In genomic region chr16:1791943-1792812, GRCh38 we compare ENCODE assay signal across 1 cellular context.
A peak's percentile ranks its signal among the peaks of the same experiment; 100 is the strongest.
TF ChIP-seq lines count a peak whose summit lies in the region.

No MANE protein-coding gene starts in this region.

TF ChIP-seq in HepG2, 621 proteins besides CTCF, POLR2A, EP300 and RAD21:
- TF ChIP-seq NBN (conservative IDR thresholded peaks at IDR 0.05): no peak
- TF ChIP-seq, protein P1, sequence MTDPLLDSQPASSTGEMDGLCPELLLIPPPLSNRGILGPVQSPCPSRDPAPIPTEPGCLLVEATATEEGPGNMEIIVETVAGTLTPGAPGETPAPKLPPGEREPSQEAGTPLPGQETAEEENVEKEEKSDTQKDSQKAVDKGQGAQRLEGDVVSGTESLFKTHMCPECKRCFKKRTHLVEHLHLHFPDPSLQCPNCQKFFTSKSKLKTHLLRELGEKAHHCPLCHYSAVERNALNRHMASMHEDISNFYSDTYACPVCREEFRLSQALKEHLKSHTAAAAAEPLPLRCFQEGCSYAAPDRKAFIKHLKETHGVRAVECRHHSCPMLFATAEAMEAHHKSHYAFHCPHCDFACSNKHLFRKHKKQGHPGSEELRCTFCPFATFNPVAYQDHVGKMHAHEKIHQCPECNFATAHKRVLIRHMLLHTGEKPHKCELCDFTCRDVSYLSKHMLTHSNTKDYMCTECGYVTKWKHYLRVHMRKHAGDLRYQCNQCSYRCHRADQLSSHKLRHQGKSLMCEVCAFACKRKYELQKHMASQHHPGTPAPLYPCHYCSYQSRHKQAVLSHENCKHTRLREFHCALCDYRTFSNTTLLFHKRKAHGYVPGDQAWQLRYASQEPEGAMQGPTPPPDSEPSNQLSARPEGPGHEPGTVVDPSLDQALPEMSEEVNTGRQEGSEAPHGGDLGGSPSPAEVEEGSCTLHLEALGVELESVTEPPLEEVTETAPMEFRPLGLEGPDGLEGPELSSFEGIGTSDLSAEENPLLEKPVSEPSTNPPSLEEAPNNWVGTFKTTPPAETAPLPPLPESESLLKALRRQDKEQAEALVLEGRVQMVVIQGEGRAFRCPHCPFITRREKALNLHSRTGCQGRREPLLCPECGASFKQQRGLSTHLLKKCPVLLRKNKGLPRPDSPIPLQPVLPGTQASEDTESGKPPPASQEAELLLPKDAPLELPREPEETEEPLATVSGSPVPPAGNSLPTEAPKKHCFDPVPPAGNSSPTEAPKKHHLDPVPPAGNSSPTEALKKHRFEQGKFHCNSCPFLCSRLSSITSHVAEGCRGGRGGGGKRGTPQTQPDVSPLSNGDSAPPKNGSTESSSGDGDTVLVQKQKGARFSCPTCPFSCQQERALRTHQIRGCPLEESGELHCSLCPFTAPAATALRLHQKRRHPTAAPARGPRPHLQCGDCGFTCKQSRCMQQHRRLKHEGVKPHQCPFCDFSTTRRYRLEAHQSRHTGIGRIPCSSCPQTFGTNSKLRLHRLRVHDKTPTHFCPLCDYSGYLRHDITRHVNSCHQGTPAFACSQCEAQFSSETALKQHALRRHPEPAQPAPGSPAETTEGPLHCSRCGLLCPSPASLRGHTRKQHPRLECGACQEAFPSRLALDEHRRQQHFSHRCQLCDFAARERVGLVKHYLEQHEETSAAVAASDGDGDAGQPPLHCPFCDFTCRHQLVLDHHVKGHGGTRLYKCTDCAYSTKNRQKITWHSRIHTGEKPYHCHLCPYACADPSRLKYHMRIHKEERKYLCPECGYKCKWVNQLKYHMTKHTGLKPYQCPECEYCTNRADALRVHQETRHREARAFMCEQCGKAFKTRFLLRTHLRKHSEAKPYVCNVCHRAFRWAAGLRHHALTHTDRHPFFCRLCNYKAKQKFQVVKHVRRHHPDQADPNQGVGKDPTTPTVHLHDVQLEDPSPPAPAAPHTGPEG (CRISPR knock-in tag; IDR thresholded peaks at IDR 0.05): no peak
- peak; percentile 15 for TF ChIP-seq AGO2 (optimal IDR thresholded peaks at IDR 0.05; ENCODE audit: low read depth, low read length)
